In genomic region chr4:82901129-82901718, GRCh38 we compare ENCODE assay signal across 8 cellular contexts. TPM values are rescaled to one million over a fixed set of nuclear protein-coding genes. Genes with fewer than 3 reads are reported as not detected.
DNase-seq lines count a peak whose midpoint lies in the region; ATAC-seq, FAIRE-seq and TF ChIP-seq lines count a peak whose summit lies in the region.

No MANE protein-coding gene starts in this region.

- H3K79me2 ChIP-seq in H1 (ENCODE audit: control insufficient read depth in 1 of 2, insufficient read depth in 2 of 2, low read length in 2 of 2), result peaks cover 20 to 69% of the 10 kb centered on the region in 2 experiments

- H4K5ac ChIP-seq in H1 (ENCODE audit: insufficient read length, low read depth, low read length), result peak overlapping the region; percentile 78

- H2BK12ac ChIP-seq in H1 (ENCODE audit: low read depth, low read length), result peak overlapping the region; percentile 88; the same call in 1 of the 2 replicates

- H2BK15ac ChIP-seq in H1 (ENCODE audit: low read length), result 0 out of 2 replicates have a peak overlapping the region, but pooled peaks have one; percentile 88

- no peak for TF ChIP-seq EP300 in H1 (IDR thresholded peaks at IDR 0.05; ENCODE audit: borderline replicate concordance in 1 of 2, low read depth in 2 of 2, low read length in 2 of 2)

- peaks cover 0 to 2% (median 0%) of the 10 kb centered on the region in 4 experiments; a peak in 1 of 7 replicates for H3K4me1 ChIP-seq in H1 (replicated peaks in 1 of 4; ENCODE audit: control insufficient read depth in 3 of 4, insufficient read depth in 4 of 4, low read length in 3 of 4)
- peaks cover 23% of the 10 kb centered on the region for H3K4me1 ChIP-seq in neuron (ENCODE audit: insufficient read depth, low read length)

- WGBS in H1 (ENCODE audit: extremely low coverage in 1 of 2, insufficient coverage in 1 of 2, insufficient read length in 1 of 2, insufficient replicate concordance in 2 of 2, low coverage in 1 of 2, low lambda C conversion rate in 2 of 2, missing lambda C conversion rate in 1 of 2), 2 experiments, result 3% methylated on average over 10 of the region's 10 CpGs; no CpG with 5 or more reads in 1 of the 2 experiments

- H3K56ac ChIP-seq in H1 (replicated peaks; ENCODE audit: insufficient read length, low read depth, low read length), result peak overlapping the region; percentile 55

- POLR2A ChIA-PET in BJ (lab: Charles Lee) (interaction anchor here (0.6 to 1.9 kb wide), 2 partner anchors 134 to 472 kb away, joined by 6 to 13 read pairs; partner anchors contain the start of gene COPS4), H1 (lab: Charles Lee; ENCODE audit: partially characterized antibody) (interaction anchor here (1.0 to 6.8 kb wide), 10 partner anchors 12 to 473 kb away, joined by 3 to 86 read pairs (median 6); partner anchors contain the start of genes COPS4, LIN54 and SEC31A)

- H2AK5ac ChIP-seq in H1 (ENCODE audit: low read depth, low read length), result peak overlapping the region; percentile 65; the same call in 1 of the 2 replicates

- CTCF ChIA-PET in BJ (lab: Yijun Ruan, JAX), result no interaction called here
- CTCF ChIA-PET in H1 (lab: Charles Lee; ENCODE audit: partially characterized antibody), result interaction anchor here (1.0 kb wide), 1 partner anchor 49 kb away, joined by 4 read pairs; no protein-coding TSS in a partner anchor

- peak overlapping the region; percentile 33 for H3K18ac ChIP-seq in H1 (ENCODE audit: extremely low read depth, low read length)

- H3K27me3 ChIP-seq in BJ (ENCODE audit: control insufficient read depth, insufficient read depth, low read length) (no peaks in the 10 kb centered on the region), H1 (replicated peaks in 1 of 4; ENCODE audit: control insufficient read depth in 3 of 4, extremely low read depth in 1 of 4, insufficient read depth in 3 of 4, low read length in 3 of 4) (no peaks in the 10 kb centered on the region), neuron (ENCODE audit: insufficient read depth, low read length) (no peaks in the 10 kb centered on the region)

- peaks cover 3 to 8% of the 10 kb centered on the region in 2 experiments for H4K20me1 ChIP-seq in H1 (replicated peaks in 1 of 2; ENCODE audit: control insufficient read depth in 1 of 2, insufficient read depth in 2 of 2, low read length in 2 of 2)

- no peak for TF ChIP-seq CTCF in BJ (IDR thresholded peaks at IDR 0.05; ENCODE audit: insufficient read depth, low read depth, low read length)
- TF ChIP-seq CTCF in H1 (IDR thresholded peaks at IDR 0.05; ENCODE audit: control extremely low read depth in 1 of 3, insufficient read depth in 1 of 3, low read depth in 1 of 3, low read length in 3 of 3), result no peak
- TF ChIP-seq CTCF in D721Med (IDR thresholded peaks at IDR 0.05; ENCODE audit: insufficient read depth, missing control alignments), result no peak

- H3K27ac ChIP-seq in H1 (ENCODE audit: low read depth, low read length), result peak overlapping the region; percentile 89

- H2BK5ac ChIP-seq in H1 (ENCODE audit: low read depth, low read length), result peak overlapping the region; percentile 46

- H3K4ac ChIP-seq in H1 (replicated peaks; ENCODE audit: insufficient read length, low read depth, low read length), result peak overlapping the region; percentile 21

- H4K91ac ChIP-seq in H1 (replicated peaks; ENCODE audit: insufficient read length, low read length), result peak overlapping the region; percentile 79

- no peak; a peak in 1 of 3 replicates for TF ChIP-seq POLR2A in H1 (IDR thresholded peaks at IDR 0.05; ENCODE audit: control extremely low read depth in 1 of 2, low read depth in 2 of 2, low read length in 2 of 2)

- no peaks in the 10 kb centered on the region for H3K79me1 ChIP-seq in H1 (ENCODE audit: low read depth, low read length)

- no peaks in the 10 kb centered on the region for H3K36me3 ChIP-seq in BJ (ENCODE audit: control insufficient read depth, insufficient read depth, low read length)
- peaks cover 2 to 48% (median 11%) of the 10 kb centered on the region in 4 experiments; a peak in 7 of 8 replicates for H3K36me3 ChIP-seq in H1 (ENCODE audit: control insufficient read depth in 2 of 4, insufficient read depth in 4 of 4, low read length in 3 of 4)
- peaks cover 22% of the 10 kb centered on the region for H3K36me3 ChIP-seq in neuron (ENCODE audit: insufficient read depth, low read length)

- TF ChIP-seq RAD21 in H1 (IDR thresholded peaks at IDR 0.05 in 1 of 2, conservative IDR thresholded peaks at IDR 0.05 in 1 of 2; ENCODE audit: low read depth in 2 of 2, low read length in 2 of 2), result no peak

- H3K4me2 ChIP-seq in H1 (ENCODE audit: insufficient read depth in 1 of 2, low read depth in 2 of 2, low read length in 2 of 2), result peak overlapping the region; percentile 75 to 84

- peak overlapping the region; percentile 72 to 98 (median 90) for H3K9ac ChIP-seq in H1 (replicated peaks in 1 of 4; ENCODE audit: extremely low read depth in 1 of 4, low read depth in 3 of 4, low read length in 3 of 4)

- H4K8ac ChIP-seq in H1 (ENCODE audit: extremely low read depth, insufficient read depth, low read length), result no peak overlapping the region; the same call in 1 of the 2 replicates

- no peak overlapping the region for H3K23ac ChIP-seq in H1 (ENCODE audit: insufficient read length)

- no peaks in the 10 kb centered on the region for H3K9me3 ChIP-seq in H1 (ENCODE audit: insufficient read depth in 2 of 2, low read depth in 1 of 2, low read length in 1 of 2)
- no peaks in the 10 kb centered on the region for H3K9me3 ChIP-seq in neuron (ENCODE audit: low read length)

- peak overlapping the region; percentile 89 for H3K14ac ChIP-seq in H1 (ENCODE audit: insufficient read length)

- no peak for ATAC-seq in GM18867 (IDR thresholded peaks at IDR 0.05; ENCODE audit: unreplicated experiment)
- ATAC-seq in GM19397 (IDR thresholded peaks at IDR 0.05; ENCODE audit: unreplicated experiment), result no peak

- FAIRE-seq in H1 (lab: Jason Lieb, UNC) (no peak), D721Med (lab: Jason Lieb, UNC) (no peak)

- H2BK120ac ChIP-seq in H1 (replicated peaks; ENCODE audit: low read depth, low read length), result peak overlapping the region; percentile 94

- no peak for DNase-seq in BJ (ENCODE audit: low read depth)
- DNase-seq in NCI-H1048 (lab: John Stamatoyannopoulos, UW), result peak; percentile 60
- no peak for DNase-seq in H1 (ENCODE audit: low read depth in 1 of 2, low spot score in 2 of 2)
- no peak for DNase-seq in DMS114 treated with DMSO at 0.1 percent for 48 hours (lab: John Stamatoyannopoulos, UW; ENCODE audit: unreplicated experiment)
- DNase-seq in D721Med (ENCODE audit: insufficient read length, low spot score), result no peak

- H2AFZ ChIP-seq in H1 (ENCODE audit: low read length) (peak overlapping the region; percentile 70; the same call in 1 of the 2 replicates), neuron (ENCODE audit: low read depth, low read length) (peak overlapping the region; percentile 78)

- peaks cover 10% of the 10 kb centered on the region for H3K23me2 ChIP-seq in H1 (ENCODE audit: low read depth, low read length)

- H2BK20ac ChIP-seq in H1 (ENCODE audit: low read length), result no peak overlapping the region

- peak overlapping the region; percentile 68 for H3K4me3 ChIP-seq in BJ (ENCODE audit: low read depth, low read length)
- H3K4me3 ChIP-seq in H1 (ENCODE audit: extremely low read depth in 1 of 4, insufficient read depth in 2 of 4, low read depth in 3 of 4, low read length in 4 of 4), result peak overlapping the region; percentile 81 to 97 (median 89)
- H3K4me3 ChIP-seq in neuron (ENCODE audit: low read length), result peak overlapping the region; percentile 65

TF ChIP-seq in H1, 55 proteins besides CTCF, POLR2A, EP300 and RAD21:
- no peak for TF ChIP-seq POLR2AphosphoS5 (IDR thresholded peaks at IDR 0.05; ENCODE audit: low read depth, low read length)
- TF ChIP-seq YY1 (IDR thresholded peaks at IDR 0.05; ENCODE audit: low read depth, low read length), result peak; percentile 39; the same call in 1 of the 2 replicates
- 0 out of 4 replicates have a peak, but pooled peaks of 1 of the 2 experiments have one; percentile 24 for TF ChIP-seq SIN3A (conservative IDR thresholded peaks at IDR 0.05 in 1 of 2, IDR thresholded peaks at IDR 0.05 in 1 of 2; ENCODE audit: low read depth in 1 of 2, low read length in 2 of 2)
- 0 out of 2 replicates have a peak, but pooled peaks have one; percentile 20 for TF ChIP-seq PHF8 (conservative IDR thresholded peaks at IDR 0.05; ENCODE audit: low read depth, low read length)
- no peak for TF ChIP-seq TBP (IDR thresholded peaks at IDR 0.05; ENCODE audit: low read depth, low read length)

RNA-seq across cellular contexts. Expression of gene THAP9, which starts 0.7 kb away (rescaled TPM):
- polyA plus RNA-seq in BJ (2011; rRNA removed), result 1.8 and 2.8 TPM in 2 replicates
- 1.5 and 3.4 TPM in 2 replicates for polyA minus RNA-seq in BJ (2011; rRNA and poly(A)+ RNA removed)
- total RNA-seq in H1 (2021; fragmentation: NEBNext Ultra II Directional; extraction: Animal tissue kit (Norgen Biotek cat#: 25700)), result 13.2 and 17.0 TPM in 2 replicates
- 4.0 and 6.1 TPM in 2 replicates for polyA plus RNA-seq in H1 (2011; rRNA removed)
- 10.5 TPM for polyA plus RNA-seq in H1 (2011; cell fraction: cytosol; rRNA removed)
- polyA plus RNA-seq in H1 (2011; cell fraction: nucleus; rRNA removed), result 11.2 TPM
- polyA plus RNA-seq in H1 (2012, experiment 1 of 2), result 6.5 to 11.1 TPM (median 8.3 TPM) in 4 replicates
- 0.97 TPM for polyA plus RNA-seq in H1 (2012, experiment 2 of 2)
- 8.6 TPM for polyA plus RNA-seq in H1 (2013, experiment 1 of 2)
- polyA plus RNA-seq in H1 (2013, experiment 2 of 2), result 7.4 TPM
- 15.7 and 22.5 TPM in 2 replicates for polyA minus RNA-seq in H1 (2011; rRNA and poly(A)+ RNA removed)
- polyA minus RNA-seq in H1 (2011; cell fraction: cytosol; rRNA and poly(A)+ RNA removed), result 15.5 TPM
- 33.3 TPM for polyA minus RNA-seq in H1 (2011; cell fraction: nucleus; rRNA and poly(A)+ RNA removed)

RNA-seq across cellular contexts. Expression of gene SEC31A, which starts 10.3 kb away (rescaled TPM):
- polyA plus RNA-seq in BJ (2011; rRNA removed) (404 and 451 TPM in 2 replicates), H1 (2011; rRNA removed) (72.8 and 112 TPM in 2 replicates)
- 205 and 291 TPM in 2 replicates for polyA minus RNA-seq in BJ (2011; rRNA and poly(A)+ RNA removed)
- total RNA-seq in H1 (2021; fragmentation: NEBNext Ultra II Directional; extraction: Animal tissue kit (Norgen Biotek cat#: 25700)), result 122 and 125 TPM in 2 replicates
- 89.1 TPM for polyA plus RNA-seq in H1 (2011; cell fraction: cytosol; rRNA removed)
- polyA plus RNA-seq in H1 (2011; cell fraction: nucleus; rRNA removed), result 77.4 TPM
- polyA plus RNA-seq in H1 (2012, experiment 1 of 2), result 72.8 to 103 TPM (median 90.2 TPM) in 4 replicates
- polyA plus RNA-seq in H1 (2012, experiment 2 of 2), result 9.6 TPM
- polyA plus RNA-seq in H1 (2013, experiment 1 of 2), result 91.5 TPM
- 91.6 TPM for polyA plus RNA-seq in H1 (2013, experiment 2 of 2)
- polyA minus RNA-seq in H1 (2011; rRNA and poly(A)+ RNA removed), result 158 and 186 TPM in 2 replicates
- polyA minus RNA-seq in H1 (2011; cell fraction: cytosol; rRNA and poly(A)+ RNA removed), result 78.9 TPM
- polyA minus RNA-seq in H1 (2011; cell fraction: nucleus; rRNA and poly(A)+ RNA removed), result 153 TPM
